Comparison of ENCODE assay signal across 1 cellular context in the genomic region with DNA sequence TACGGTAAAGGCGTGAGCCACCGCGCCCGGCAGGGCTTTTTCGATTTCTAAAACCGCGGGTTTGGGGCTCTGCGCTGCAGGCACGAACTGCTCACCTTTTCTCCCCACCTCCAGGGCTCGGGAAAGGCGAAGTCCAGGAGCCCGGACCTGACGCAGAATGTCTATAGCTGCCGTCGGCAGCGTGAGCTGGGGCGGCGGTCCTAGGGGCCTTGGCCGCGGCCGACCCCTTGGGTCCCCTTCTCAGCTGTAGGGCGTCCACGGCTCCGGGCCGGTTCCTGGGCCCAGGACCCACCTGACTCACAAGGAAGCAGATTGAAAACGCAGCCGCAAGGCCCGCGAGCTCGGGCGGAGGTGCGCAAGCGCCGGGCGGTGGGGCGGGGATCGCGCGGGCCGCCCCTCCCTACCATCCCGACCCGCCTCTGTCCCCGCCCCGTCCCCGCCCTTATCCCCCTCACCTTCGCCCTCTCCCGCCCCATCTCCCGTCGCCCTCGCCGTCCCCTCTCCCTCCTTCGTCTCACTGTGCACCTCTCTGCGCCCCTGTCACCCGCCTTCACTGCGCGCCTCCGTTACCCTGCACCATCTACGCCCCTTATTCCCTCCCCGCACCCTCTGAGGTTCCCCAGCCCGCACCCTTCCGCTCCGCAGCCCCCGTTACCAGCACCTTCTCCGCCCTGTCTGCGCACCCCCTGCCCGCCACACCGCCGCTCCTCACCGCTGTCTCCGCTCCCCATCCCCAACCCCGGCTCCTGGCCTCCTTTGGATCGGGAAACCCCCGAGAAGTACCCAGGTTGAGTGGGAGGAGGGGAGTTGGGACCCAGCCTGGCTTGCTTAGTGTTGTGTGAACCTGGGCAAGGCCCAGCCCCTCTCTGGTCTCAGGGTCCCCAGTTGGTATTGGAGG.
TF ChIP-seq lines count a peak whose summit lies in the region.

A gene with protein sequence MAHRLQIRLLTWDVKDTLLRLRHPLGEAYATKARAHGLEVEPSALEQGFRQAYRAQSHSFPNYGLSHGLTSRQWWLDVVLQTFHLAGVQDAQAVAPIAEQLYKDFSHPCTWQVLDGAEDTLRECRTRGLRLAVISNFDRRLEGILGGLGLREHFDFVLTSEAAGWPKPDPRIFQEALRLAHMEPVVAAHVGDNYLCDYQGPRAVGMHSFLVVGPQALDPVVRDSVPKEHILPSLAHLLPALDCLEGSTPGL (minus strand): TSS at position 353 of the 898 bp plus-strand sequence. CDS start 2,632 bp downstream, outside the sequence.

TF ChIP-seq in GM12878, 131 proteins besides CTCF, POLR2A, EP300 and RAD21 (continued from another document):
- TF ChIP-seq, protein P1, sequence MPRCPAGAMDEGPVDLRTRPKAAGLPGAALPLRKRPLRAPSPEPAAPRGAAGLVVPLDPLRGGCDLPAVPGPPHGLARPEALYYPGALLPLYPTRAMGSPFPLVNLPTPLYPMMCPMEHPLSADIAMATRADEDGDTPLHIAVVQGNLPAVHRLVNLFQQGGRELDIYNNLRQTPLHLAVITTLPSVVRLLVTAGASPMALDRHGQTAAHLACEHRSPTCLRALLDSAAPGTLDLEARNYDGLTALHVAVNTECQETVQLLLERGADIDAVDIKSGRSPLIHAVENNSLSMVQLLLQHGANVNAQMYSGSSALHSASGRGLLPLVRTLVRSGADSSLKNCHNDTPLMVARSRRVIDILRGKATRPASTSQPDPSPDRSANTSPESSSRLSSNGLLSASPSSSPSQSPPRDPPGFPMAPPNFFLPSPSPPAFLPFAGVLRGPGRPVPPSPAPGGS (IDR thresholded peaks at IDR 0.05; ENCODE audit: borderline replicate concordance, insufficient read depth, low read depth, low read length, poor library complexity, severe bottlenecking): no peak
- TF ChIP-seq, protein P2, sequence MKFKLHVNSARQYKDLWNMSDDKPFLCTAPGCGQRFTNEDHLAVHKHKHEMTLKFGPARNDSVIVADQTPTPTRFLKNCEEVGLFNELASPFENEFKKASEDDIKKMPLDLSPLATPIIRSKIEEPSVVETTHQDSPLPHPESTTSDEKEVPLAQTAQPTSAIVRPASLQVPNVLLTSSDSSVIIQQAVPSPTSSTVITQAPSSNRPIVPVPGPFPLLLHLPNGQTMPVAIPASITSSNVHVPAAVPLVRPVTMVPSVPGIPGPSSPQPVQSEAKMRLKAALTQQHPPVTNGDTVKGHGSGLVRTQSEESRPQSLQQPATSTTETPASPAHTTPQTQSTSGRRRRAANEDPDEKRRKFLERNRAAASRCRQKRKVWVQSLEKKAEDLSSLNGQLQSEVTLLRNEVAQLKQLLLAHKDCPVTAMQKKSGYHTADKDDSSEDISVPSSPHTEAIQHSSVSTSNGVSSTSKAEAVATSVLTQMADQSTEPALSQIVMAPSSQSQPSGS (IDR thresholded peaks at IDR 0.05; ENCODE audit: low read length): no peak
- TF ChIP-seq POU2F2 (IDR thresholded peaks at IDR 0.05; ENCODE audit: borderline replicate concordance, low read depth, low read length) (peak; percentile 38; the same call in 1 of the 3 replicates), YBX1 (IDR thresholded peaks at IDR 0.05) (no peak), HDAC6 (IDR thresholded peaks at IDR 0.05; ENCODE audit: unreplicated experiment) (no peak), HDGF (IDR thresholded peaks at IDR 0.05) (peak; percentile 97), TCF12 (IDR thresholded peaks at IDR 0.05; ENCODE audit: low read depth, low read length) (no peak), FOS (IDR thresholded peaks at IDR 0.05; ENCODE audit: borderline replicate concordance, extremely low read depth, insufficient read length) (no peak), MYB (IDR thresholded peaks at IDR 0.05; ENCODE audit: borderline replicate concordance, low read depth, low read length) (no peak), FOXK2 (IDR thresholded peaks at IDR 0.05) (no peak), CBX3 (IDR thresholded peaks at IDR 0.05; ENCODE audit: borderline replicate concordance, low read depth) (no peak), NR2C2 (IDR thresholded peaks at IDR 0.05; ENCODE audit: borderline replicate concordance, control insufficient read depth, insufficient read length, low read depth) (no peak), ZNF622 (IDR thresholded peaks at IDR 0.05) (no peak), POLR2AphosphoS5 (IDR thresholded peaks at IDR 0.05; ENCODE audit: low read length) (peak; percentile 75), BCL11A (IDR thresholded peaks at IDR 0.05; ENCODE audit: low read depth, low read length) (no peak), GABPA (IDR thresholded peaks at IDR 0.05; ENCODE audit: low read depth) (no peak), IRF4 (IDR thresholded peaks at IDR 0.05; ENCODE audit: low read depth, low read length) (no peak), IKZF2 (IDR thresholded peaks at IDR 0.05) (no peak), KLF5 (IDR thresholded peaks at IDR 0.05; ENCODE audit: partially characterized antibody) (no peak), MEF2B (IDR thresholded peaks at IDR 0.05; ENCODE audit: partially characterized antibody, poor library complexity, severe bottlenecking) (no peak), ZNF217 (IDR thresholded peaks at IDR 0.05) (peak; percentile 27; the same call in 1 of the 2 replicates), SPI1 (IDR thresholded peaks at IDR 0.05; ENCODE audit: borderline replicate concordance, insufficient read depth, low read depth, low read length) (no peak)
- TF ChIP-seq, protein P3, sequence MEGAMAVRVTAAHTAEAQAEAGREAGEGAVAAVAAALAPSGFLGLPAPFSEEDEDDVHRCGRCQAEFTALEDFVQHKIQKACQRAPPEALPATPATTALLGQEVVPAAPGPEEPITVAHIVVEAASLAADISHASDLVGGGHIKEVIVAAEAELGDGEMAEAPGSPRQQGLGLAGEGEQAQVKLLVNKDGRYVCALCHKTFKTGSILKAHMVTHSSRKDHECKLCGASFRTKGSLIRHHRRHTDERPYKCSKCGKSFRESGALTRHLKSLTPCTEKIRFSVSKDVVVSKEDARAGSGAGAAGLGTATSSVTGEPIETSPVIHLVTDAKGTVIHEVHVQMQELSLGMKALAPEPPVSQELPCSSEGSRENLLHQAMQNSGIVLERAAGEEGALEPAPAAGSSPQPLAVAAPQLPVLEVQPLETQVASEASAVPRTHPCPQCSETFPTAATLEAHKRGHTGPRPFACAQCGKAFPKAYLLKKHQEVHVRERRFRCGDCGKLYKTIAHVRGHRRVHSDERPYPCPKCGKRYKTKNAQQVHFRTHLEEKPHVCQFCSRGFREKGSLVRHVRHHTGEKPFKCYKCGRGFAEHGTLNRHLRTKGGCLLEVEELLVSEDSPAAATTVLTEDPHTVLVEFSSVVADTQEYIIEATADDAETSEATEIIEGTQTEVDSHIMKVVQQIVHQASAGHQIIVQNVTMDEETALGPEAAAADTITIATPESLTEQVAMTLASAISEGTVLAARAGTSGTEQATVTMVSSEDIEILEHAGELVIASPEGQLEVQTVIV (IDR thresholded peaks at IDR 0.05; ENCODE audit: borderline replicate concordance, partially characterized antibody): no peak
- TF ChIP-seq, protein P4, sequence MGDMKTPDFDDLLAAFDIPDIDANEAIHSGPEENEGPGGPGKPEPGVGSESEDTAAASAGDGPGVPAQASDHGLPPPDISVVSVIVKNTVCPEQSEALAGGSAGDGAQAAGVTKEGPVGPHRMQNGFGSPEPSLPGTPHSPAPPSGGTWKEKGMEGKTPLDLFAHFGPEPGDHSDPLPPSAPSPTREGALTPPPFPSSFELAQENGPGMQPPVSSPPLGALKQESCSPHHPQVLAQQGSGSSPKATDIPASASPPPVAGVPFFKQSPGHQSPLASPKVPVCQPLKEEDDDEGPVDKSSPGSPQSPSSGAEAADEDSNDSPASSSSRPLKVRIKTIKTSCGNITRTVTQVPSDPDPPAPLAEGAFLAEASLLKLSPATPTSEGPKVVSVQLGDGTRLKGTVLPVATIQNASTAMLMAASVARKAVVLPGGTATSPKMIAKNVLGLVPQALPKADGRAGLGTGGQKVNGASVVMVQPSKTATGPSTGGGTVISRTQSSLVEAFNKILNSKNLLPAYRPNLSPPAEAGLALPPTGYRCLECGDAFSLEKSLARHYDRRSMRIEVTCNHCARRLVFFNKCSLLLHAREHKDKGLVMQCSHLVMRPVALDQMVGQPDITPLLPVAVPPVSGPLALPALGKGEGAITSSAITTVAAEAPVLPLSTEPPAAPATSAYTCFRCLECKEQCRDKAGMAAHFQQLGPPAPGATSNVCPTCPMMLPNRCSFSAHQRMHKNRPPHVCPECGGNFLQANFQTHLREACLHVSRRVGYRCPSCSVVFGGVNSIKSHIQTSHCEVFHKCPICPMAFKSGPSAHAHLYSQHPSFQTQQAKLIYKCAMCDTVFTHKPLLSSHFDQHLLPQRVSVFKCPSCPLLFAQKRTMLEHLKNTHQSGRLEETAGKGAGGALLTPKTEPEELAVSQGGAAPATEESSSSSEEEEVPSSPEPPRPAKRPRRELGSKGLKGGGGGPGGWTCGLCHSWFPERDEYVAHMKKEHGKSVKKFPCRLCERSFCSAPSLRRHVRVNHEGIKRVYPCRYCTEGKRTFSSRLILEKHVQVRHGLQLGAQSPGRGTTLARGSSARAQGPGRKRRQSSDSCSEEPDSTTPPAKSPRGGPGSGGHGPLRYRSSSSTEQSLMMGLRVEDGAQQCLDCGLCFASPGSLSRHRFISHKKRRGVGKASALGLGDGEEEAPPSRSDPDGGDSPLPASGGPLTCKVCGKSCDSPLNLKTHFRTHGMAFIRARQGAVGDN (IDR thresholded peaks at IDR 0.05): peak; percentile 54; the same call in 1 of the 2 replicates
